Comparison of ENCODE assay signal across 20 cellular contexts in the genomic region with DNA sequence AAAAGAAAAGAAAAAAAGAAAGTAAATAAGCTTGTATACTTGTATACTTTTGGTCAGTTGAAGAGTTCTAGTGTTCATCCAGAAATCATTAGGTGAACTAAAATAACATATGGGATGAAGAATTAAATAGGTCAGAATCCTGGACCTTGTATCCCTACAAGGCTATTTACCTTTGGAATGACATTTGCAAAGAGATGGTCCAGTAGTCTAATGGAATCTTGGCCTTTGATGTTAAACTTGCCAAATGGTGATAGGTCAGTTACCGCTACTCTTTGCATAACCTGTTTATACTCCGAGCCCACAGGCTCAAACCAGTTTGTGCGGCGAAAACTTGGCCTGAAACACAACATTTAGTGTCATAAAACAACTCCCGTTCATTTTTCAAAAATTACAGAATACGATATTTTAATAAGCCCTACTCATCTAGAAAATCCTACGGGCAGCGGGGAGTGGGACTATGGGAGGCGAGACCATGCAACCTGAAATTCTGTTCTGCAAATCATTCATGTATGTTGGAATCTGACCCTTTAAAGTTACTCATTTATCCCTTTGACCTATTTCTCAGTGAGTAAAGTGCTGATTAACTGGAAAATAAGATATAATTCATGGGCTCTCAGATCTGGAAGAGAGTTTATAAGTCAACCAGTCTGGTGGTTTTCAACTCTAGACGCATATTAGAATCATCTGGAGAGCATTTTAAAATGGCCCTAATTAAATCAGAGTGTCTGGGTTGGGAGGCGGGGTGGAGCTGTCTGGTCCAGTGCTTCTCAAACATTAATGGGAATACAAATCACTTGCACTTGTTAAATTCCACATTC. TPM values are rescaled to one million over a fixed set of nuclear protein-coding genes. Genes with fewer than 3 reads are reported as not detected.
"Had no signal": no experiment of that assay in that cellular context is flagged by ENCODE, and none has a peak within 500 bp of the region (broad histone marks: within the 10 kb centered on the region; RNA-seq: fewer than 3 reads in every experiment).

No MANE protein-coding gene starts in this region.

- DNase-seq: activated CD4-positive, alpha-beta T cell treated with anti-CD3 and anti-CD28 coated beads, Interleukin-2, amount 50 U/mL, for 48 hours; activated gamma-delta T cell; adrenal gland; cerebellar nuclear complex; effector CD8-positive, alpha-beta T cell; esophagus squamous epithelium; hippocampal formation; islet precursor cell; retina; stimulated activated CD4-positive, alpha-beta T cell treated with anti-CD3 and anti-CD28 coated beads, Interleukin-2, amount 100 ng/mL, for 24 hours; stimulated activated naive CD4-positive, alpha-beta T cell treated with Interleukin-2 at 50 U/mL for 16 hours; SW 1271; T-helper 2 cell; thyroid gland; WERI-Rb-1 had no signal

- H3K36me3 Mint-ChIP-seq: activated naive CD4-positive, alpha-beta T cell treated with anti-CD3 and anti-CD28 coated beads, Interleukin-2, amount 50 U/mL, for 72 hours; natural killer cell treated with Interleukin-12 subunit alpha and Interleukin-12 subunit beta and Interleukin-15 and Interleukin-18, amount 100 ng/mL, for 72 hours had no signal

- H3K4me1 ChIP-seq: adrenal gland, esophagus squamous epithelium, thyroid gland had no signal

- H3K27ac Mint-ChIP-seq: activated naive CD4-positive, alpha-beta T cell treated with anti-CD3 and anti-CD28 coated beads, Interleukin-2, amount 50 U/mL, for 72 hours; dendritic cell treated with granulocyte-macrophage colony-stimulating factor and Interleukin-4, amounts not matched to agents 40 ng/mL and 50 ng/mL, for 4 days; natural killer cell treated with Interleukin-12 subunit alpha and Interleukin-12 subunit beta and Interleukin-15 and Interleukin-18, amount 100 ng/mL, for 72 hours had no signal

- ATAC-seq: activated naive CD4-positive, alpha-beta T cell treated with anti-CD3 and anti-CD28 coated beads, Interleukin-2, amount 50 U/mL, for 72 hours; natural killer cell treated with Interleukin-12 subunit alpha and Interleukin-12 subunit beta and Interleukin-15 and Interleukin-18, amount 100 ng/mL, for 72 hours had no signal

- H3K4me3 ChIP-seq: adrenal gland, esophagus squamous epithelium, thyroid gland had no signal

- H3K27ac ChIP-seq: adrenal gland, esophagus squamous epithelium, thyroid gland, WERI-Rb-1 had no signal

- H3K9me3 ChIP-seq: adrenal gland, esophagus squamous epithelium, thyroid gland had no signal

- H3K36me3 ChIP-seq: adrenal gland, esophagus squamous epithelium, thyroid gland, WERI-Rb-1 had no signal

- H3K4me3 Mint-ChIP-seq: dendritic cell treated with granulocyte-macrophage colony-stimulating factor and Interleukin-4, amounts not matched to agents 40 ng/mL and 50 ng/mL, for 4 days; natural killer cell treated with Interleukin-12 subunit alpha and Interleukin-12 subunit beta and Interleukin-15 and Interleukin-18, amount 100 ng/mL, for 72 hours had no signal

- FAIRE-seq: astrocyte, bronchial epithelial cell had no signal

- H3K27me3 ChIP-seq: adrenal gland, esophagus squamous epithelium, thyroid gland had no signal

- H3K9me3 Mint-ChIP-seq: activated naive CD4-positive, alpha-beta T cell treated with anti-CD3 and anti-CD28 coated beads, Interleukin-2, amount 50 U/mL, for 72 hours; dendritic cell treated with granulocyte-macrophage colony-stimulating factor and Interleukin-4, amounts not matched to agents 40 ng/mL and 50 ng/mL, for 4 days; natural killer cell treated with Interleukin-12 subunit alpha and Interleukin-12 subunit beta and Interleukin-15 and Interleukin-18, amount 100 ng/mL, for 72 hours had no signal

RNA-seq across cellular contexts. Expression of a gene that starts 38.6 kb away (rescaled TPM):
- total RNA-seq: astrocyte had no signal

RNA-seq across cellular contexts. Expression of a gene that starts 38.7 kb away (rescaled TPM):
- total RNA-seq: activated naive CD4-positive, alpha-beta T cell treated with anti-CD3 and anti-CD28 coated beads, Interleukin-2, amount 50 U/mL, for 72 hours; astrocyte; bronchial epithelial cell; natural killer cell treated with Interleukin-12 subunit alpha and Interleukin-12 subunit beta and Interleukin-15 and Interleukin-18, amount 100 ng/mL, for 72 hours had no signal
